ENCODE assay signal across 1 cellular context in genomic region chr4:159252491-159252890, GRCh38.
TF ChIP-seq lines count a peak whose summit lies in the region.

No MANE protein-coding gene starts in this region.

TF ChIP-seq in HepG2, 621 proteins besides CTCF, POLR2A, EP300 and RAD21 (continued from another document):
- TF ChIP-seq POGK (CRISPR knock-in tag; conservative IDR thresholded peaks at IDR 0.05) (no peak), ZKSCAN1 (IDR thresholded peaks at IDR 0.05; ENCODE audit: low read length) (no peak), ARID3A (IDR thresholded peaks at IDR 0.05; ENCODE audit: low read depth, low read length) (no peak), PATZ1 (CRISPR knock-in tag; IDR thresholded peaks at IDR 0.05) (no peak), PHF20 (CRISPR knock-in tag; IDR thresholded peaks at IDR 0.05) (no peak), ZFP90 (CRISPR knock-in tag; IDR thresholded peaks at IDR 0.05; ENCODE audit: borderline replicate concordance) (no peak), STAG1 (CRISPR knock-in tag; IDR thresholded peaks at IDR 0.05) (no peak), BHLHE40 (IDR thresholded peaks at IDR 0.05; ENCODE audit: low read length) (no peak)
